ENCODE assay signal across 28 cellular contexts in the genomic region with DNA sequence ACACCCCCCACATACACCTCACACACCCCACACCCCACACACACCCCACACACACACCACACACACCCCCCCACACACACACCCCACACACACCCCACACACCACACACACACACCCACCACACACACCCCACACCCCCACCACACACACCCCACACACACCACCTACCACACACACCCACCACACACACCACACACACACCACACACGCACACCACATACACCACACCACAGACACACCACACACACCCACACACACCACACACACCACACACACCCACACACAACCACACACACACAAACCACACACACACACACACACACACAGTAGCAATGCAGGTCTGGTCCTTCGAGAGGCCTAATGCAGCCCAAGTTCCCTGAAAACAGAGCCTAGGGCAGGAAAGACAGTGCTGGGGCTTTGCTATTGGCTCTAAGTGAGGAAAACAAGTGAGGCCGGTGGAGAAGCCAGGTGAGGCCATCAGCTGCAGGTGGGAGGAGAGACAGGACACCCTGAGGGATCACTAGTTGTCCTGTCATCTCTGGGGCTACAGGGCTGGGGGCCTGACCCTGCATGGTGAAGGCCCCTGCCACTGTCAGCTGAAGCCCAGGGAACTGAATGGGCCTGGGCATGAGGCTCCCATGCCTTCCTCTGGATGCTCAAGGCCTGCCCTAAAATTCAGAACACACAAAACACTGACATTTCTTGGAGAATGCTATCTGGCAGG.
DNase-seq lines count a peak whose midpoint lies in the region; ATAC-seq, FAIRE-seq and TF ChIP-seq lines count a peak whose summit lies in the region.
"Had no signal": no experiment of that assay in that cellular context is flagged by ENCODE, and none has a peak within 500 bp of the region (broad histone marks: within the 10 kb centered on the region; RNA-seq: fewer than 3 reads in every experiment).

No MANE protein-coding gene starts in this region.

- no peak for DNase-seq in GM18507 (ENCODE audit: extremely low spot score, insufficient read length, low read depth)
- no peak for DNase-seq in T-helper 17 cell
- DNase-seq in immature natural killer cell, result no peak
- no peak for DNase-seq in pancreas
- DNase-seq in NCI-H446 (lab: John Stamatoyannopoulos, UW), result no peak
- DNase-seq: activated CD4-positive, alpha-beta T cell treated with anti-CD3 and anti-CD28 coated beads, Interleukin-2, amount 50 U/mL, for 48 hours; activated effector memory CD4-positive, alpha-beta T cell treated with anti-CD3 and anti-CD28 coated beads, Interleukin-2, amount 50 U/mL, for 16 hours; activated naive CD8-positive, alpha-beta T cell treated with anti-CD3 and anti-CD28 coated beads, Interleukin-2, amount 10 ng/mL, durations not matched to agents 7 days and 5 days; cerebellar nuclear complex; KBM-7; MM.1S; naive B cell; NCI-H2081; NCI-H345; NCI-H774; small intestine; T-helper 1 cell had no signal

- H3K4me1 Mint-ChIP-seq in T-helper 17 cell (peaks cover 12% of the 10 kb centered on the region), immature natural killer cell (peaks cover 12 to 27% of the 10 kb centered on the region in 2 donors)
- H3K4me1 Mint-ChIP-seq: activated naive CD8-positive, alpha-beta T cell treated with anti-CD3 and anti-CD28 coated beads, Interleukin-2, amount 10 ng/mL, durations not matched to agents 7 days and 5 days; GM23338; mesothelial cell of epicardium; naive B cell had no signal

- no peaks in the 10 kb centered on the region for H3K27me3 ChIP-seq in subcutaneous abdominal adipose tissue (ENCODE audit: control insufficient read depth in 5 of 5, insufficient read depth in 4 of 5, low read length in 5 of 5)
- no peaks in the 10 kb centered on the region for H3K27me3 ChIP-seq in pancreas

- H3K27ac Mint-ChIP-seq in T-helper 17 cell (no peak overlapping the region), immature natural killer cell (peak overlapping the region; percentile 32 to 76 (median 45))
- H3K27ac Mint-ChIP-seq: activated naive CD8-positive, alpha-beta T cell treated with anti-CD3 and anti-CD28 coated beads, Interleukin-2, amount 10 ng/mL, durations not matched to agents 7 days and 5 days; GM23338; mesothelial cell of epicardium; type B pancreatic cell had no signal

- no peak overlapping the region for H3K4me3 ChIP-seq in subcutaneous abdominal adipose tissue (ENCODE audit: low read depth in 1 of 5, low read length in 5 of 5)
- H3K4me3 ChIP-seq in pancreas, result no peak overlapping the region
- H3K4me3 ChIP-seq: GM23338 had no signal

- H3K4me3 Mint-ChIP-seq in T-helper 17 cell (peak overlapping the region; percentile 39), immature natural killer cell (peak overlapping the region in 1 of 5 donors; percentile 24)
- H3K4me3 Mint-ChIP-seq: activated naive CD8-positive, alpha-beta T cell treated with anti-CD3 and anti-CD28 coated beads, Interleukin-2, amount 10 ng/mL, durations not matched to agents 7 days and 5 days; CD14-positive monocyte; GM23338; mesothelial cell of epicardium; naive B cell; type B pancreatic cell had no signal

- no peak for ATAC-seq in T-helper 17 cell
- no peak for ATAC-seq in pancreas
- ATAC-seq in HG03139 (IDR thresholded peaks at IDR 0.05; ENCODE audit: unreplicated experiment), result no peak
- ATAC-seq: activated CD4-positive, CD25-positive, alpha-beta regulatory T cell treated with anti-CD3 and anti-CD28 coated beads, Interleukin-2, amount 50 U/mL, for 24 hours; GM23338 had no signal

- peak; percentile 15 for FAIRE-seq in GM18507 (lab: Jason Lieb, UNC)
- no peak for FAIRE-seq in pancreas (lab: Jason Lieb, UNC)
- FAIRE-seq: endothelial cell of umbilical vein, GM12892, islet of Langerhans, small intestine, TTC549 had no signal

- no peaks in the 10 kb centered on the region for H3K27me3 Mint-ChIP-seq in T-helper 17 cell
- no peaks in the 10 kb centered on the region for H3K27me3 Mint-ChIP-seq in immature natural killer cell (ENCODE audit: low read depth in 3 of 3)
- H3K27me3 Mint-ChIP-seq: naive B cell, type B pancreatic cell had no signal

- no peak for TF ChIP-seq CTCF in pancreas (IDR thresholded peaks at IDR 0.05)

- H3K9me3 ChIP-seq in T-helper 17 cell (ENCODE audit: control insufficient read depth, low read length, poor library complexity, severe bottlenecking) (no peaks in the 10 kb centered on the region), subcutaneous abdominal adipose tissue (ENCODE audit: control insufficient read depth in 5 of 5, low read length in 5 of 5) (no peaks in the 10 kb centered on the region), pancreas (no peaks in the 10 kb centered on the region)

- WGBS in pancreas, 2 donors, result 86 to 90% methylated on average over 3 of the region's 3 CpGs

- no peak overlapping the region for H3K9ac ChIP-seq in subcutaneous abdominal adipose tissue (ENCODE audit: low read length in 5 of 5)

- H3K36me3 ChIP-seq in subcutaneous abdominal adipose tissue (ENCODE audit: control insufficient read depth in 5 of 5, insufficient read depth in 5 of 5, low read length in 5 of 5) (peaks cover 0 to 31% (median 24%) of the 10 kb centered on the region in 5 donors), pancreas (no peaks in the 10 kb centered on the region)

- peaks cover 7 to 35% (median 25%) of the 10 kb centered on the region in 5 donors for H3K4me1 ChIP-seq in subcutaneous abdominal adipose tissue (ENCODE audit: control insufficient read depth in 5 of 5, insufficient read depth in 5 of 5, low read length in 5 of 5)
- peaks cover 11 to 14% (median 11%) of the 10 kb centered on the region in 3 donors for H3K4me1 ChIP-seq in pancreas

- intact Hi-C loops in pancreas (cut with DNase I), result no loop called here

- no peaks in the 10 kb centered on the region for H3K9me3 Mint-ChIP-seq in immature natural killer cell
- H3K9me3 Mint-ChIP-seq: activated naive CD8-positive, alpha-beta T cell treated with anti-CD3 and anti-CD28 coated beads, Interleukin-2, amount 10 ng/mL, durations not matched to agents 7 days and 5 days; GM23338; mesothelial cell of epicardium; naive B cell; type B pancreatic cell had no signal

- H3K27ac ChIP-seq in subcutaneous abdominal adipose tissue (ENCODE audit: low read depth, low read length), result peak overlapping the region; percentile 89
- no peak overlapping the region for H3K27ac ChIP-seq in pancreas

- H3K36me3 Mint-ChIP-seq in T-helper 17 cell (ENCODE audit: low read depth) (peaks cover 6% of the 10 kb centered on the region), immature natural killer cell (peaks cover 7 to 21% (median 18%) of the 10 kb centered on the region in 3 donors)
- H3K36me3 Mint-ChIP-seq: activated naive CD8-positive, alpha-beta T cell treated with anti-CD3 and anti-CD28 coated beads, Interleukin-2, amount 10 ng/mL, durations not matched to agents 7 days and 5 days; naive B cell had no signal
